In genomic region chr7:47227762-47228177, GRCh38 we compare ENCODE assay signal across 8 cellular contexts.
DNase-seq lines count a peak whose midpoint lies in the region; ATAC-seq and TF ChIP-seq lines count a peak whose summit lies in the region.

No MANE protein-coding gene starts in this region.

- peak overlapping the region; percentile 65 for H3K27ac Mint-ChIP-seq in stimulated activated memory B cell treated with anti-CD40 and anti-IgM and Interleukin-4, amounts not matched to agents 10 μg/mL and 1 μg/mL and 100 μg/mL, for 72 hours
- H3K27ac Mint-ChIP-seq in T-helper 2 cell treated with Interferon-gamma antibody and Interleukin-4, amounts not matched to agents 5 μg/mL and 100 μg/mL, for 36 hours = no peak overlapping the region

- no peaks in the 10 kb centered on the region for H3K36me3 Mint-ChIP-seq in stimulated activated memory B cell treated with anti-CD40 and anti-IgM and Interleukin-4, amounts not matched to agents 10 μg/mL and 1 μg/mL and 100 μg/mL, for 72 hours
- no peaks in the 10 kb centered on the region for H3K36me3 Mint-ChIP-seq in T-helper 2 cell treated with Interferon-gamma antibody and Interleukin-4, amounts not matched to agents 5 μg/mL and 100 μg/mL, for 36 hours (ENCODE audit: low read depth)

- peaks cover 41% of the 10 kb centered on the region for H3K27me3 Mint-ChIP-seq in stimulated activated memory B cell treated with anti-CD40 and anti-IgM and Interleukin-4, amounts not matched to agents 10 μg/mL and 1 μg/mL and 100 μg/mL, for 72 hours
- no peaks in the 10 kb centered on the region for H3K27me3 Mint-ChIP-seq in T-helper 2 cell treated with Interferon-gamma antibody and Interleukin-4, amounts not matched to agents 5 μg/mL and 100 μg/mL, for 36 hours (ENCODE audit: low read depth)

- H3K4me1 ChIP-seq in heart left ventricle (peaks cover 0 to 3% (median 0%) of the 10 kb centered on the region in 12 donors), left ventricle myocardium inferior (peaks cover 11% of the 10 kb centered on the region)

- H3K27me3 ChIP-seq in heart left ventricle = no peaks in the 10 kb centered on the region
- H3K27me3 ChIP-seq in left ventricle myocardium inferior (ENCODE audit: low read depth) = no peaks in the 10 kb centered on the region

- H3K9me3 ChIP-seq in heart left ventricle (no peaks in the 10 kb centered on the region), left ventricle myocardium inferior (replicated peaks) (no peaks in the 10 kb centered on the region)

- H3K4me3 ChIP-seq in heart left ventricle = no peak overlapping the region
- H3K4me3 ChIP-seq in left ventricle myocardium inferior = no peak overlapping the region

- intact Hi-C loops in heart left ventricle (cut with DNase I) (loop anchor here in 1 of 10 donors (5.0 kb wide), 1 partner anchor 45 kb away; no protein-coding TSS in a partner anchor), left ventricle myocardium inferior (cut with micrococcal nuclease) (no loop called here)

- H3K4me1 Mint-ChIP-seq in stimulated activated memory B cell treated with anti-CD40 and anti-IgM and Interleukin-4, amounts not matched to agents 10 μg/mL and 1 μg/mL and 100 μg/mL, for 72 hours = peaks cover 32% of the 10 kb centered on the region
- no peaks in the 10 kb centered on the region for H3K4me1 Mint-ChIP-seq in T-helper 2 cell treated with Interferon-gamma antibody and Interleukin-4, amounts not matched to agents 5 μg/mL and 100 μg/mL, for 36 hours (ENCODE audit: low read depth)

- peak in 3 of 4 donors; percentile 49 to 87 (median 57) for ATAC-seq in heart left ventricle
- ATAC-seq in HG03135 (IDR thresholded peaks at IDR 0.05; ENCODE audit: unreplicated experiment) = peak; percentile 87
- ATAC-seq in stimulated activated memory B cell treated with anti-CD40 and anti-IgM and Interleukin-4, amounts not matched to agents 10 μg/mL and 1 μg/mL and 100 μg/mL, for 72 hours = peak; percentile 80
- no peak for ATAC-seq in GM18867 (IDR thresholded peaks at IDR 0.05; ENCODE audit: unreplicated experiment)

- H3K4me3 Mint-ChIP-seq in stimulated activated memory B cell treated with anti-CD40 and anti-IgM and Interleukin-4, amounts not matched to agents 10 μg/mL and 1 μg/mL and 100 μg/mL, for 72 hours = peak overlapping the region; percentile 41
- H3K4me3 Mint-ChIP-seq in T-helper 2 cell treated with Interferon-gamma antibody and Interleukin-4, amounts not matched to agents 5 μg/mL and 100 μg/mL, for 36 hours = no peak overlapping the region

- TF ChIP-seq CTCF in heart left ventricle (IDR thresholded peaks at IDR 0.05) (no peak), left ventricle myocardium inferior (IDR thresholded peaks at IDR 0.05; ENCODE audit: borderline replicate concordance) (no peak)

- peak in 4 of 5 donors; percentile 35 to 66 (median 58) for DNase-seq in heart left ventricle
- DNase-seq in left ventricle myocardium inferior = no peak
- DNase-seq in amniotic stem cell (lab: John Stamatoyannopoulos, UW) = peak; percentile 37
- DNase-seq in NCI-H1436 treated with DMSO at 0.1 percent for 48 hours (lab: John Stamatoyannopoulos, UW) = no peak
- DNase-seq in T-helper 2 cell treated with Interferon-gamma antibody and Interleukin-4, amounts not matched to agents 5 μg/mL and 100 μg/mL, for 36 hours (ENCODE audit: low spot score) = no peak

- 62 to 68% (median 65%) methylated on average over 6 of the region's 6 CpGs for WGBS in heart left ventricle, 4 donors

- H3K27ac ChIP-seq in heart left ventricle (no peak overlapping the region), left ventricle myocardium inferior (replicated peaks) (no peak overlapping the region)

- peaks cover 3% of the 10 kb centered on the region for H3K9me3 Mint-ChIP-seq in stimulated activated memory B cell treated with anti-CD40 and anti-IgM and Interleukin-4, amounts not matched to agents 10 μg/mL and 1 μg/mL and 100 μg/mL, for 72 hours
- no peaks in the 10 kb centered on the region for H3K9me3 Mint-ChIP-seq in T-helper 2 cell treated with Interferon-gamma antibody and Interleukin-4, amounts not matched to agents 5 μg/mL and 100 μg/mL, for 36 hours

- H3K36me3 ChIP-seq in heart left ventricle = no peaks in the 10 kb centered on the region
- H3K36me3 ChIP-seq in left ventricle myocardium inferior = no peaks in the 10 kb centered on the region

- no peak for TF ChIP-seq POLR2A in heart left ventricle (IDR thresholded peaks at IDR 0.05)

Comparison
In these comparisons a context has a peak if more than half of its experiments do, and no peak if none do; other contexts are left out.
1. DNase-seq: peak in heart left ventricle (4 of 5) and amniotic stem cell (single experiment); none in left ventricle myocardium inferior (single experiment), NCI-H1436 treated with DMSO at 0.1 percent for 48 hours (single experiment) and T-helper 2 cell treated with Interferon-gamma antibody and Interleukin-4, amounts not matched to agents 5 μg/mL and 100 μg/mL, for 36 hours (single experiment).